ENCODE assay signal across 28 cellular contexts in genomic region chr5:3024541-3024940, GRCh38.
"Had no signal": no experiment of that assay in that cellular context is flagged by ENCODE, and none has a peak within 500 bp of the region (broad histone marks: within the 10 kb centered on the region; RNA-seq: fewer than 3 reads in every experiment).

No MANE protein-coding gene starts in this region.

- H3K36me3 ChIP-seq: heart left ventricle, left lung, neutrophil, ovary, right atrium auricular region, right lobe of liver, tibial nerve, upper lobe of left lung, vagina had no signal

- H3K4me3 Mint-ChIP-seq: immature natural killer cell; mesothelial cell of epicardium; naive B cell; natural killer cell; stimulated activated memory B cell treated with anti-CD40 and anti-IgM and Interleukin-4, amounts not matched to agents 10 μg/mL and 1 μg/mL and 100 μg/mL, for 72 hours; stimulated activated naive CD8-positive, alpha-beta T cell treated with anti-CD3 and anti-CD28 coated beads, Interleukin-15, amount 100 ng/mL, for 72 hours had no signal

- H3K4me1 Mint-ChIP-seq: immature natural killer cell; naive B cell; natural killer cell; stimulated activated memory B cell treated with anti-CD40 and anti-IgM and Interleukin-4, amounts not matched to agents 10 μg/mL and 1 μg/mL and 100 μg/mL, for 72 hours; stimulated activated naive CD8-positive, alpha-beta T cell treated with anti-CD3 and anti-CD28 coated beads, Interleukin-15, amount 100 ng/mL, for 72 hours had no signal

- H3K27me3 Mint-ChIP-seq: naive B cell; stimulated activated memory B cell treated with anti-CD40 and anti-IgM and Interleukin-4, amounts not matched to agents 10 μg/mL and 1 μg/mL and 100 μg/mL, for 72 hours; stimulated activated naive CD8-positive, alpha-beta T cell treated with anti-CD3 and anti-CD28 coated beads, Interleukin-15, amount 100 ng/mL, for 72 hours had no signal

- H3K4me3 ChIP-seq: heart left ventricle, left lung, ovary, right atrium auricular region, right lobe of liver, smooth muscle cell, tibial nerve, upper lobe of left lung, vagina had no signal

- H3K27ac Mint-ChIP-seq: immature natural killer cell; mesothelial cell of epicardium; naive B cell; natural killer cell; progenitor cell of endocrine pancreas; stimulated activated memory B cell treated with anti-CD40 and anti-IgM and Interleukin-4, amounts not matched to agents 10 μg/mL and 1 μg/mL and 100 μg/mL, for 72 hours; stimulated activated naive CD8-positive, alpha-beta T cell treated with anti-CD3 and anti-CD28 coated beads, Interleukin-15, amount 100 ng/mL, for 72 hours had no signal

- DNase-seq: heart left ventricle; hypothalamus; immature natural killer cell; kidney; left colon; left lung; mesenchymal stem cell; naive B cell; natural killer cell; occipital lobe; ovary; right lobe of liver; stimulated activated CD4-positive, alpha-beta T cell treated with anti-CD3 and anti-CD28 coated beads, Interleukin-1b, Interleukin-23, amount 100 ng/mL, for 48 hours; stimulated activated CD4-positive, alpha-beta T cell treated with anti-CD3 and anti-CD28 coated beads, Interleukin-2, amount 100 ng/mL, for 48 hours; stimulated activated CD4-positive, alpha-beta T cell treated with anti-CD3 and anti-CD28 coated beads, Interleukin-4, amount 100 ng/mL, for 4 hours; stimulated activated CD8-positive, alpha-beta memory T cell treated with anti-CD3 and anti-CD28 coated beads, Interleukin-4, amount 100 ng/mL, for 48 hours; stimulated activated naive CD4-positive, alpha-beta T cell treated with Interleukin-2 at 50 U/mL for 16 hours; stimulated activated naive CD8-positive, alpha-beta T cell treated with anti-CD3 and anti-CD28 coated beads, Interleukin-15, amount 100 ng/mL, for 72 hours; substantia nigra had no signal

- H3K27ac ChIP-seq: heart left ventricle, left lung, neutrophil, ovary, right atrium auricular region, right lobe of liver, tibial nerve, upper lobe of left lung, vagina had no signal

- H3K4me1 ChIP-seq: heart left ventricle, left lung, right atrium auricular region, right lobe of liver, tibial nerve, upper lobe of left lung, vagina had no signal

- H3K36me3 Mint-ChIP-seq: immature natural killer cell; mesothelial cell of epicardium; naive B cell; natural killer cell; stimulated activated memory B cell treated with anti-CD40 and anti-IgM and Interleukin-4, amounts not matched to agents 10 μg/mL and 1 μg/mL and 100 μg/mL, for 72 hours had no signal

- H3K9me3 ChIP-seq: neutrophil, ovary, right atrium auricular region, right lobe of liver, vagina had no signal

- H3K9me3 Mint-ChIP-seq: mesothelial cell of epicardium had no signal

- H3K27me3 ChIP-seq: left lung, neutrophil, ovary, right atrium auricular region, right lobe of liver, tibial nerve, upper lobe of left lung, vagina had no signal

- ATAC-seq: heart left ventricle; left colon; left lung; natural killer cell; right lobe of liver; stimulated activated memory B cell treated with anti-CD40 and anti-IgM and Interleukin-4, amounts not matched to agents 10 μg/mL and 1 μg/mL and 100 μg/mL, for 72 hours; stimulated activated naive CD8-positive, alpha-beta T cell treated with anti-CD3 and anti-CD28 coated beads, Interleukin-15, amount 100 ng/mL, for 72 hours had no signal
